In the genomic region with DNA sequence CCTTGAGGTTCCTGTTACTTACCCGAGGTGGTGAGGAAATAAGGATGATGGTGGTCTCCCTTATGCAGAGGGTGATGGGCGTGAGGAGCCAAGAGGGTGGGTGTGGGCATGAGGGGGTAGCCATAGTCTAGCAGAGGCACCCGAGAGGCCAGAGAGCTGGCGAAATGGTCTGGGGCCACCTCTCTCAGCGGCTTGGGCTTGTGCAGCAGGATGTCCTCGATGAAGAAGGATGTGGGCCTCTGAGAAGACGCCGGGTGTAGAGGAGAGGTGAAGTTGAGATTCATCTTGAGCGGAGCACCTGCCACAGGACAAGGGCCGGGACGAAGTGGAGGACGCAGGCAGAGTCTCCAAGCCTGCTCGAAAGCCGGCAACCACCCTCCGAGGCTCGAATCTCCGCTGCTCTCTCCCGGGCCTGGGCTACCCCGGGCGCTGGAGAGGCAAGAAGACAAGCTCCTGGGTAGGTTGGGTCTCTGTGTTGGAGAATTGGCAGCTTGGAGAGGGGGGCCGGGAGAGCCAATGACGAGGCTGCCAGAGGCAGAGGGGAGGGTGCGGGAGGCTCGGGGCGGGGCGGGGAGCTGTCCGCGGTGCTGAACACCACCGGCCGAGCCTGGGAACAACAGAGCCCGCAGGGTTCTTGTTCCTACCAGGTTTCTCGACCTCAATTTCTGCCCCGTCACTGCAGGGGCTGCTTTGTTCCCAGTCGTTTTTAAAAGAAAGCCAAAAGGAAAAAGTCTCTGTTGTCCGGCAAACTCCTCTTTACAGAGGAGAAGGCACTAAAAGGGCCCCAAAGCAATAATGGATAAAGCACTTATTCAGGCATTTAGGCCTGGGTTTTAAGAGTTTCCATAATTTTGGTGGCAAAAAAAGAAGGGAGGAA, we compare ENCODE assay signal across 11 cellular contexts. TPM values are rescaled to one million over a fixed set of nuclear protein-coding genes. Genes with fewer than 3 reads are reported as not detected.
DNase-seq lines count a peak whose midpoint lies in the region; ATAC-seq, FAIRE-seq and TF ChIP-seq lines count a peak whose summit lies in the region.
"Had no signal": no experiment of that assay in that cellular context is flagged by ENCODE, and none has a peak within 500 bp of the region (broad histone marks: within the 10 kb centered on the region; RNA-seq: fewer than 3 reads in every experiment).

Gene BSX (minus strand): TSS at position 447 of the 877 bp plus-strand sequence. CDS start 163 bp downstream, at position 284.

- no peaks in the 10 kb centered on the region for H3K36me3 ChIP-seq in astrocyte (ENCODE audit: insufficient read depth, low read length)

- peaks cover 16% of the 10 kb centered on the region for H4K20me1 ChIP-seq in astrocyte (ENCODE audit: insufficient read depth, low read length)

- DNase-seq in Right ventricle myocardium superior (peak; percentile 58), cardiac septum (ENCODE audit: low spot score) (no peak), T follicular helper cell (ENCODE audit: low read depth) (peak; percentile 16), astrocyte (ENCODE audit: low read depth) (peak; percentile 8), kidney tubule cell (ENCODE audit: low spot score) (peak; percentile 51), coronary artery (ENCODE audit: low spot score) (no peak), NCI-H345 treated with DMSO at 0.1 percent for 48 hours (lab: John Stamatoyannopoulos, UW; ENCODE audit: unreplicated experiment) (no peak)
- DNase-seq in stimulated activated CD4-positive, alpha-beta T cell treated with anti-CD3 and anti-CD28 coated beads, TNF-alpha, amount 100 ng/mL, for 48 hours (ENCODE audit: low read depth in 3 of 3), result peak; percentile 17 to 53 (median 23)

- no peak within 1 kb of the TSS for H3K9ac ChIP-seq in astrocyte (ENCODE audit: low read length)

- no peak within 1 kb of the TSS for H2AFZ ChIP-seq in astrocyte (ENCODE audit: low read depth, low read length)

- FAIRE-seq in astrocyte (lab: Jason Lieb, UNC), result no peak

- TF ChIP-seq CTCF in astrocyte (IDR thresholded peaks at IDR 0.05; ENCODE audit: insufficient read depth, low read depth, low read length) (no peak), coronary artery (IDR thresholded peaks at IDR 0.05) (no peak)

- peaks cover 95% of the 10 kb centered on the region for H3K27me3 ChIP-seq in astrocyte (ENCODE audit: insufficient read depth, low read length)

- ATAC-seq in Right ventricle myocardium superior (ENCODE audit: poor library complexity), result peak; percentile 82

- no peaks in the 10 kb centered on the region for H3K36me3 Mint-ChIP-seq in astrocyte (ENCODE audit: low read depth, unreplicated experiment)

- H3K4me3 Mint-ChIP-seq in astrocyte (ENCODE audit: unreplicated experiment), result no peak within 1 kb of the TSS

- H3K4me2 ChIP-seq in astrocyte (ENCODE audit: low read length), result peak within 1 kb of the TSS; percentile 61

- peaks cover 7% of the 10 kb centered on the region for H3K9me3 Mint-ChIP-seq in astrocyte (ENCODE audit: unreplicated experiment)

- H3K79me2 ChIP-seq in astrocyte (ENCODE audit: insufficient read depth, low read length), result no peaks in the 10 kb centered on the region

- H3K4me1 ChIP-seq in astrocyte (ENCODE audit: insufficient read depth, low read length), result peaks cover 4% of the 10 kb centered on the region

- intact Hi-C loops in Right ventricle myocardium superior (cut with DNase I) (no loop called here), cardiac septum (cut with DNase I) (no loop called here)

- H3K27ac ChIP-seq in astrocyte (ENCODE audit: low read depth, low read length) (no peak within 1 kb of the TSS), coronary artery (no peak within 1 kb of the TSS)
- H3K27ac ChIP-seq: C4-2B had no signal

- H3K4me1 Mint-ChIP-seq in astrocyte (ENCODE audit: low read depth, unreplicated experiment), result peaks cover 5% of the 10 kb centered on the region

- H3K4me3 ChIP-seq in astrocyte (ENCODE audit: insufficient read depth, low read depth, low read length) (no peak within 1 kb of the TSS), coronary artery (no peak within 1 kb of the TSS)

- H3K27me3 Mint-ChIP-seq in astrocyte (ENCODE audit: low read depth, unreplicated experiment), result peaks cover 81% of the 10 kb centered on the region

- no peaks in the 10 kb centered on the region for H3K9me3 ChIP-seq in astrocyte (ENCODE audit: insufficient read depth, low read depth, low read length)

- no peak within 1 kb of the TSS for H3K27ac Mint-ChIP-seq in astrocyte (ENCODE audit: unreplicated experiment)
- H3K27ac Mint-ChIP-seq: activated naive CD8-positive, alpha-beta T cell had no signal

RNA-seq across cellular contexts. Expression of gene BSX, which starts in this region (rescaled TPM):
- total RNA-seq in Right ventricle myocardium superior (not detected), cardiac septum (not detected), astrocyte (not detected in 2 replicates)
- total RNA-seq: urinary bladder had no signal

Comparison
In these comparisons a context has a peak if more than half of its experiments do, and no peak if none do; other contexts are left out.
1. Peak in DNase-seq and ATAC-seq in Right ventricle myocardium superior; RNA of the gene not detected or under 1 TPM.
2. Peak in DNase-seq and H3K4me2 ChIP-seq in astrocyte; RNA of the gene not detected or under 1 TPM.
3. DNase-seq: peak in T follicular helper cell (single experiment), kidney tubule cell (single experiment) and stimulated activated CD4-positive, alpha-beta T cell treated with anti-CD3 and anti-CD28 coated beads, TNF-alpha, amount 100 ng/mL, for 48 hours (3 of 3); none in cardiac septum (single experiment), coronary artery (single experiment) and NCI-H345 treated with DMSO at 0.1 percent for 48 hours (single experiment).